ENCODE assay signal across 1 cellular context in the genomic region with DNA sequence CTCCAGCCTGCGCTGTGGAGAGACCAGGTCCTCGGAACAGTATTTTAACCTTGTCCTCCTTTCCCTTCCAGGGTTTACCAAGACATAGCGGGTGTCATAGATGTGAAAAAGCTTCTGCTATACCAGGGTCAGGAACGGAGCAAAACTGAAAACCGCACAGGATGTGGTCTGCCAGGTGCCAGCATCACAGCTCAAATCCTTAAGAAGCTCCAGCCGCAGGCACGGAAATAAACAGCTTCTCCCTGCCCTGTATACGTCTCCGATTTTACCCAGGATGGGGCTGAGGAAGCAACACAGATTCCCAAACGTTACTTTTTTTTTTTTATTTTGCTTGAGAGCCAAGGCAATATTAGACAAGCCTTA.
TF ChIP-seq lines count a peak whose summit lies in the region.

No MANE protein-coding gene starts in this region.

TF ChIP-seq in GM12878, 131 proteins besides CTCF, POLR2A, EP300 and RAD21:
- TF ChIP-seq NBN (IDR thresholded peaks at IDR 0.05) = 0 out of 2 replicates have a peak, but pooled peaks have one; percentile 33
- TF ChIP-seq GATAD2B (conservative IDR thresholded peaks at IDR 0.05; ENCODE audit: low read depth) = 0 out of 2 replicates have a peak, but pooled peaks have one; percentile 25
- 0 out of 2 replicates have a peak, but pooled peaks have one; percentile 42 for TF ChIP-seq DPF2 (IDR thresholded peaks at IDR 0.05)
- TF ChIP-seq RUNX3 (IDR thresholded peaks at IDR 0.05; ENCODE audit: low read length) = peak; percentile 74
- peak; percentile 82 to 86 for TF ChIP-seq IKZF2 (IDR thresholded peaks at IDR 0.05)
- TF ChIP-seq ETV6 (conservative IDR thresholded peaks at IDR 0.05 in 1 of 2, IDR thresholded peaks at IDR 0.05 in 1 of 2; ENCODE audit: borderline replicate concordance in 1 of 2, low read depth in 1 of 2) = peak in 1 of 2 experiments; percentile 26; a peak in 1 of 4 replicates
- peak; percentile 60; the same call in 1 of the 2 replicates for TF ChIP-seq NR2F1 (conservative IDR thresholded peaks at IDR 0.05)
- TF ChIP-seq BHLHE40 (IDR thresholded peaks at IDR 0.05; ENCODE audit: borderline replicate concordance in 1 of 2, low read depth in 2 of 2, low read length in 1 of 2) = peak in 1 of 2 experiments; percentile 59; a peak in 1 of 4 replicates
- TF ChIP-seq IKZF1 (conservative IDR thresholded peaks at IDR 0.05) = peak; percentile 77
- TF ChIP-seq TCF12 (IDR thresholded peaks at IDR 0.05; ENCODE audit: low read depth, low read length) = 0 out of 2 replicates have a peak, but pooled peaks have one; percentile 29
- peak; percentile 81 for TF ChIP-seq CBFB (IDR thresholded peaks at IDR 0.05; ENCODE audit: low read depth)
- TF ChIP-seq, protein P1, sequence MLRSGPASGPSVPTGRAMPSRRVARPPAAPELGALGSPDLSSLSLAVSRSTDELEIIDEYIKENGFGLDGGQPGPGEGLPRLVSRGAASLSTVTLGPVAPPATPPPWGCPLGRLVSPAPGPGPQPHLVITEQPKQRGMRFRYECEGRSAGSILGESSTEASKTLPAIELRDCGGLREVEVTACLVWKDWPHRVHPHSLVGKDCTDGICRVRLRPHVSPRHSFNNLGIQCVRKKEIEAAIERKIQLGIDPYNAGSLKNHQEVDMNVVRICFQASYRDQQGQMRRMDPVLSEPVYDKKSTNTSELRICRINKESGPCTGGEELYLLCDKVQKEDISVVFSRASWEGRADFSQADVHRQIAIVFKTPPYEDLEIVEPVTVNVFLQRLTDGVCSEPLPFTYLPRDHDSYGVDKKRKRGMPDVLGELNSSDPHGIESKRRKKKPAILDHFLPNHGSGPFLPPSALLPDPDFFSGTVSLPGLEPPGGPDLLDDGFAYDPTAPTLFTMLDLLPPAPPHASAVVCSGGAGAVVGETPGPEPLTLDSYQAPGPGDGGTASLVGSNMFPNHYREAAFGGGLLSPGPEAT (IDR thresholded peaks at IDR 0.05; ENCODE audit: low read depth) = peak; percentile 57; the same call in 1 of the 2 replicates
- peak; percentile 91 for TF ChIP-seq EED (IDR thresholded peaks at IDR 0.05; ENCODE audit: low read depth)
- TF ChIP-seq MTA2 (IDR thresholded peaks at IDR 0.05; ENCODE audit: low read depth) = peak; percentile 47; the same call in 1 of the 2 replicates
- TF ChIP-seq, protein P2, sequence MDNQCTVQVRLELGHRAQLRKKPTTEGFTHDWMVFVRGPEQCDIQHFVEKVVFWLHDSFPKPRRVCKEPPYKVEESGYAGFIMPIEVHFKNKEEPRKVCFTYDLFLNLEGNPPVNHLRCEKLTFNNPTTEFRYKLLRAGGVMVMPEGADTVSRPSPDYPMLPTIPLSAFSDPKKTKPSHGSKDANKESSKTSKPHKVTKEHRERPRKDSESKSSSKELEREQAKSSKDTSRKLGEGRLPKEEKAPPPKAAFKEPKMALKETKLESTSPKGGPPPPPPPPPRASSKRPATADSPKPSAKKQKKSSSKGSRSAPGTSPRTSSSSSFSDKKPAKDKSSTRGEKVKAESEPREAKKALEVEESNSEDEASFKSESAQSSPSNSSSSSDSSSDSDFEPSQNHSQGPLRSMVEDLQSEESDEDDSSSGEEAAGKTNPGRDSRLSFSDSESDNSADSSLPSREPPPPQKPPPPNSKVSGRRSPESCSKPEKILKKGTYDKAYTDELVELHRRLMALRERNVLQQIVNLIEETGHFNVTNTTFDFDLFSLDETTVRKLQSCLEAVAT (IDR thresholded peaks at IDR 0.05) = peak; percentile 27; the same call in 1 of the 2 replicates
TF ChIP-seq in GM12878: peak in this region for 15; not testable (repeated sequence) for 116.
